In the genomic region with DNA sequence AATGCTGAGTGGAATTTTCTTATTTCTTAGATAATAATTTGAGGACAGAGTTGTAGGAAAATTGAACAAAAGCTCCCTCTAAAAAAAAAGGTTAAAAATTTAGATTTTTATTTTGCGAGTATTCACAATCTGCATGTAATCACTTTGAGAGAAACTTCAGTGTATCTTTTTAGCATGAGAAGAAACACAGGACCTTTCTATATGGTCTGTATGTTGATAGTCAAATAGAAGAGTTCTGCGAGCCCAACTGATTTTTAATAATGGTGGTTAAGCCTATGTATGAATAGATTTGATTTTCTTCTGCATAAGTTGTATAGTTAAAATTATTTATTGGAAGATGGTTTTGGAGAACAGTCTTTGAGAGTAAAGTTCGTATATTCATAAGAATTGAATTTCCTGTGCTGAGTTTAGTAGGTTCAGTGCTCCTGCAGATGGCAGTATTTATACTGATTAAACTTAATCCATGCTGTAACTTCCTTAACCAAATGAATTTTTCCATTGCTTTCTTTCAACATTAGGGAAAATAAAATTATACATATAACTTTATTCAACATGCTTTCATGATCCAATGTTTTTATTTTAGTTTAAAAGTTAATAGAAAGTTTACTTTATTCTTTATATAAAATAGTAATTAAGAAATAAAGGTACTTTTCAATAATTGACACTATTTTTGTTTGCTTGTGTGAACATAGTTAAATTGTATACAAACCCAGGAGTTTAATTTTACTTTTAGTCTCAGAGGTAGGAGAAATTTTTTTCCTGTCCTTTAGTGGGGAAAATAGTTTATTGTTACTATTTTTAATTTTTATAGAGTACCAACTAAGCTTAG, we compare ENCODE assay signal across 11 cellular contexts. TPM values are rescaled to one million over a fixed set of nuclear protein-coding genes. Genes with fewer than 3 reads are reported as not detected.
DNase-seq lines count a peak whose midpoint lies in the region; ATAC-seq, FAIRE-seq and TF ChIP-seq lines count a peak whose summit lies in the region.
"Had no signal": no experiment of that assay in that cellular context is flagged by ENCODE, and none has a peak within 500 bp of the region (broad histone marks: within the 10 kb centered on the region; RNA-seq: fewer than 3 reads in every experiment).

No MANE protein-coding gene starts in this region.

- H3K27ac Mint-ChIP-seq in activated CD4-positive, alpha-beta T cell treated with anti-CD3 and anti-CD28 coated beads, Interleukin-2, amount 10 ng/mL, durations not matched to agents 24 days and 14 days, result no peak overlapping the region

- no peaks in the 10 kb centered on the region for H4K20me1 ChIP-seq in GM12878 (ENCODE audit: control insufficient read depth, insufficient read depth)

- peak; percentile 17 to 31 for DNase-seq in AML-193 (lab: John Stamatoyannopoulos, UW)
- DNase-seq in HPDE6-E6E7 (ENCODE audit: extremely low spot score), result peak; percentile 15
- no peak for DNase-seq in GM12878 (ENCODE audit: low read depth, low spot score)
- DNase-seq in right lobe of liver, result no peak
- no peak for DNase-seq in activated CD4-positive, alpha-beta T cell treated with anti-CD3 and anti-CD28 coated beads, Interleukin-2, amount 10 ng/mL, durations not matched to agents 24 days and 14 days
- DNase-seq in islet precursor cell, result no peak
- DNase-seq: natural killer cell, RPMI8226 had no signal

- H2AFZ ChIP-seq in GM12878 (ENCODE audit: control insufficient read depth, low read depth, low read length), result no peak overlapping the region

- H3K4me1 ChIP-seq in GM12878 (ENCODE audit: control insufficient read depth, insufficient read depth, low read length) (no peaks in the 10 kb centered on the region), right lobe of liver (no peaks in the 10 kb centered on the region)

- no peak overlapping the region for H3K4me2 ChIP-seq in GM12878 (ENCODE audit: control insufficient read depth, insufficient read depth)

- no peaks in the 10 kb centered on the region for H3K27me3 Mint-ChIP-seq in activated CD4-positive, alpha-beta T cell treated with anti-CD3 and anti-CD28 coated beads, Interleukin-2, amount 10 ng/mL, durations not matched to agents 24 days and 14 days

- peaks cover 18% of the 10 kb centered on the region for H3K4me1 Mint-ChIP-seq in activated CD4-positive, alpha-beta T cell treated with anti-CD3 and anti-CD28 coated beads, Interleukin-2, amount 10 ng/mL, durations not matched to agents 24 days and 14 days

- no peaks in the 10 kb centered on the region for H3K9me3 Mint-ChIP-seq in activated CD4-positive, alpha-beta T cell treated with anti-CD3 and anti-CD28 coated beads, Interleukin-2, amount 10 ng/mL, durations not matched to agents 24 days and 14 days
- H3K9me3 Mint-ChIP-seq: natural killer cell had no signal

- POLR2A ChIA-PET in GM12878 (lab: Charles Lee), result no interaction called here

- FAIRE-seq in GM12878 (lab: Jason Lieb, UNC), result no peak

- WGBS in GM12878 (ENCODE audit: insufficient coverage, insufficient replicate concordance, low lambda C conversion rate, missing lambda C conversion rate), result 69% methylated on average over 3 of the region's 3 CpGs
- 60% methylated on average over 3 of the region's 3 CpGs for WGBS in right lobe of liver (ENCODE audit: insufficient coverage, low coverage, low lambda C conversion rate, missing lambda C conversion rate)

- H3K9me3 ChIP-seq in GM12878 (replicated peaks; ENCODE audit: control insufficient read depth, insufficient read depth, low read length) (no peaks in the 10 kb centered on the region), right lobe of liver (no peaks in the 10 kb centered on the region)

- no peak for TF ChIP-seq EP300 in GM12878 (IDR thresholded peaks at IDR 0.05; ENCODE audit: borderline replicate concordance in 1 of 2, control insufficient read depth in 1 of 2, low read depth in 2 of 2, low read length in 2 of 2)

- SMC1A ChIA-PET in GM12878 (lab: Charles Lee; ENCODE audit: uncharacterized antibody, unreplicated experiment), result interaction anchor here (0.6 to 1.5 kb wide), 3 partner anchors 10 to 481 kb away, joined by 3 to 6 read pairs (median 5); no protein-coding TSS in a partner anchor

- H3K9ac ChIP-seq in GM12878 (ENCODE audit: control insufficient read depth, insufficient read depth, low read length), result no peak overlapping the region

- in situ Hi-C loops in GM12878 (cut with MboI), result loop anchor here (25.0 kb wide), 1 partner anchor 1946 kb away; no protein-coding TSS in a partner anchor

- intact Hi-C loops in GM12878 (cut with micrococcal nuclease; ENCODE audit: unreplicated experiment) (no loop called here), right lobe of liver (cut with DNase I) (no loop called here)
- intact Hi-C loops in activated CD4-positive, alpha-beta T cell treated with anti-CD3 and anti-CD28 coated beads, Interleukin-2, amount 10 ng/mL, durations not matched to agents 24 days and 14 days (cut with micrococcal nuclease), result loop anchor here (2.0 to 10.0 kb wide), 2 partner anchors 18 to 312 kb away; no protein-coding TSS in a partner anchor

- CTCF ChIA-PET in GM12878 (lab: Yijun Ruan, JAX), result interaction anchor here (0.6 to 2.1 kb wide), 7 partner anchors 9 to 748 kb away, joined by 3 to 8 read pairs (median 3); no protein-coding TSS in a partner anchor

- H3K27me3 ChIP-seq in GM12878 (replicated peaks in 1 of 2; ENCODE audit: control insufficient read depth in 2 of 2, insufficient read depth in 2 of 2, low read length in 1 of 2) (no peaks in the 10 kb centered on the region), right lobe of liver (no peaks in the 10 kb centered on the region)

- no TSS peak for BruUV-seq in GM12878 (replicated peaks; lab: Mats Ljungman, UMichigan)

- no peak overlapping the region for H3K4me3 ChIP-seq in GM12878
- no peak overlapping the region for H3K4me3 ChIP-seq in right lobe of liver

- RAD21 ChIA-PET in GM12878 (lab: Charles Lee; ENCODE audit: unreplicated experiment), result no interaction called here

- no peak for TF ChIP-seq POLR2A in GM12878 (IDR thresholded peaks at IDR 0.05; ENCODE audit: low read depth, low read length)
- TF ChIP-seq POLR2A in right lobe of liver (IDR thresholded peaks at IDR 0.05), result no peak

- H3K36me3 ChIP-seq in GM12878 (ENCODE audit: control insufficient read depth in 2 of 2, insufficient read depth in 2 of 2, low read length in 1 of 2) (peaks cover 8 to 48% of the 10 kb centered on the region in 2 experiments), right lobe of liver (peaks cover 6 to 44% (median 19%) of the 10 kb centered on the region in 4 donors)

- no peak for TF ChIP-seq RAD21 in GM12878 (IDR thresholded peaks at IDR 0.05; ENCODE audit: insufficient read depth, low read depth, low read length)

- peaks cover 56% of the 10 kb centered on the region for H3K36me3 Mint-ChIP-seq in activated CD4-positive, alpha-beta T cell treated with anti-CD3 and anti-CD28 coated beads, Interleukin-2, amount 10 ng/mL, durations not matched to agents 24 days and 14 days (ENCODE audit: low read depth)

- peak; percentile 10 to 34 (median 12); a peak in 1 of 6 replicates for TF ChIP-seq CTCF in GM12878 (IDR thresholded peaks at IDR 0.05 in 2 of 3, conservative IDR thresholded peaks at IDR 0.05 in 1 of 3; ENCODE audit: control insufficient read depth in 2 of 3, extremely low read depth in 1 of 3, insufficient read depth in 1 of 3, low read depth in 3 of 3, low read length in 3 of 3)
- TF ChIP-seq CTCF in right lobe of liver (IDR thresholded peaks at IDR 0.05), result peak in 3 of 4 donors; percentile 47 to 54 (median 54)

- ATAC-seq in GM12878, result peak; percentile 63
- peak in 3 of 4 donors; percentile 41 to 58 (median 48) for ATAC-seq in right lobe of liver
- ATAC-seq in HG03045 (IDR thresholded peaks at IDR 0.05; ENCODE audit: unreplicated experiment), result no peak
- ATAC-seq in GM19035 (IDR thresholded peaks at IDR 0.05; ENCODE audit: unreplicated experiment), result no peak
- ATAC-seq: natural killer cell had no signal

- no peak overlapping the region for H3K27ac ChIP-seq in GM12878 (ENCODE audit: control insufficient read depth, insufficient read depth)
- no peak overlapping the region for H3K27ac ChIP-seq in right lobe of liver

- H3K79me2 ChIP-seq in GM12878 (ENCODE audit: control insufficient read depth, insufficient read depth, low read length), result peaks cover 12% of the 10 kb centered on the region

- H3K4me3 Mint-ChIP-seq in activated CD4-positive, alpha-beta T cell treated with anti-CD3 and anti-CD28 coated beads, Interleukin-2, amount 10 ng/mL, durations not matched to agents 24 days and 14 days, result no peak overlapping the region
- H3K4me3 Mint-ChIP-seq: natural killer cell had no signal

RNA-seq across cellular contexts. Expression of gene TCERG1, which starts 19.6 kb away (rescaled TPM):
- 678 and 683 TPM in 2 replicates for total RNA-seq in GM12878 (2013; cell fraction: nucleolus; rRNA removed)
- total RNA-seq in GM12878 (2014; rRNA removed) (63.8 and 83.8 TPM in 2 replicates), GM12878 (2014; rRNA removed; fragmentation: Illumina TruSeq; extraction: Trizol) (95.0 and 98.0 TPM in 2 replicates), GM12878 (2021) (81.7 and 91.5 TPM in 2 replicates), right lobe of liver (10 to 100 TPM in 5 of 6 experiments, 1 to 10 TPM in 1; 9.7 to 27.4 (median 18.4) TPM)
- 35.2 TPM for polyA plus RNA-seq in GM12878 (2011; ENCODE audit: low read depth)
- polyA plus RNA-seq in GM12878 (2011; rRNA removed) (117 and 131 TPM in 2 replicates), GM12878 (2014; fragmentation: Illumina TruSeq; extraction: Trizol) (114 and 154 TPM in 2 replicates), GM12878 (2014; fragmentation: Nextera tagmentation; extraction: Ambion mirVana) (10 to 100 TPM; 51.5 to 65.8 TPM), GM12878 (2014; rRNA removed) (69.1 and 76.4 TPM in 2 replicates), GM12878 (2016; fragmentation: Nextera tagmentation; extraction: Ambion mirVana) (10 to 100 TPM; 91.7 to 99.9 TPM)
- 66.4 and 95.2 TPM in 2 replicates for polyA plus RNA-seq in GM12878 (2011; cell fraction: cytosol; rRNA removed)
- polyA plus RNA-seq in GM12878 (2011; cell fraction: nucleus; rRNA removed), result 225 and 246 TPM in 2 replicates
- polyA plus RNA-seq in GM12878 (2012), result 48.7 and 61.6 TPM in 2 replicates
- polyA minus RNA-seq in GM12878 (2011; rRNA and poly(A)+ RNA removed), result 198 and 245 TPM in 2 replicates
- polyA minus RNA-seq in GM12878 (2011; cell fraction: cytosol; rRNA and poly(A)+ RNA removed), result 23.3 and 39.9 TPM in 2 replicates
- polyA minus RNA-seq in GM12878 (2011; cell fraction: nucleus; rRNA and poly(A)+ RNA removed), result 251 and 372 TPM in 2 replicates
- total RNA-seq in activated CD4-positive, alpha-beta T cell treated with anti-CD3 and anti-CD28 coated beads, Interleukin-2, amount 10 ng/mL, durations not matched to agents 24 days and 14 days, result 146 and 155 TPM in 2 replicates

RNA-seq across cellular contexts. Expression of gene GPR151, which starts 49.3 kb away (rescaled TPM):
- not detected in 2 replicates for total RNA-seq in GM12878 (2013; cell fraction: nucleolus; rRNA removed)
- total RNA-seq in GM12878 (2014; rRNA removed) (not detected in 2 replicates), GM12878 (2014; rRNA removed; fragmentation: Illumina TruSeq; extraction: Trizol) (not detected in 2 replicates), GM12878 (2021) (not detected in 2 replicates), right lobe of liver (not detected)
- polyA plus RNA-seq in GM12878 (2011; ENCODE audit: low read depth), result not detected
- polyA plus RNA-seq in GM12878 (2011; rRNA removed) (not detected in 2 replicates), GM12878 (2014; fragmentation: Illumina TruSeq; extraction: Trizol) (not detected in 2 replicates), GM12878 (2014; fragmentation: Nextera tagmentation; extraction: Ambion mirVana) (not detected), GM12878 (2014; rRNA removed) (not detected in 2 replicates), GM12878 (2016; fragmentation: Nextera tagmentation; extraction: Ambion mirVana) (under 1 TPM in 1 of 2 experiments, not detected in 1; 0.11 TPM)
- 0.01 TPM in 1 of 2 replicates, not detected in the other for polyA plus RNA-seq in GM12878 (2011; cell fraction: cytosol; rRNA removed)
- polyA plus RNA-seq in GM12878 (2011; cell fraction: nucleus; rRNA removed), result 0.03 TPM in 1 of 2 replicates, not detected in the other
- not detected in 2 replicates for polyA plus RNA-seq in GM12878 (2012)
- polyA minus RNA-seq in GM12878 (2011; rRNA and poly(A)+ RNA removed), result not detected in 2 replicates
- polyA minus RNA-seq in GM12878 (2011; cell fraction: cytosol; rRNA and poly(A)+ RNA removed), result not detected in 2 replicates
- polyA minus RNA-seq in GM12878 (2011; cell fraction: nucleus; rRNA and poly(A)+ RNA removed), result not detected in 2 replicates
- not detected in 2 replicates for total RNA-seq in activated CD4-positive, alpha-beta T cell treated with anti-CD3 and anti-CD28 coated beads, Interleukin-2, amount 10 ng/mL, durations not matched to agents 24 days and 14 days
- total RNA-seq: natural killer cell, subcutaneous adipose tissue had no signal

Comparison
In these comparisons a context has a peak if more than half of its experiments do, and no peak if none do; other contexts are left out.
1. DNase-seq: peak in AML-193 (2 of 2) and HPDE6-E6E7 (single experiment); none in GM12878 (single experiment), right lobe of liver (0 of 3), activated CD4-positive, alpha-beta T cell treated with anti-CD3 and anti-CD28 coated beads, Interleukin-2, amount 10 ng/mL, durations not matched to agents 24 days and 14 days (single experiment) and islet precursor cell (single experiment).
2. ATAC-seq: peak in GM12878 (single experiment) and right lobe of liver (3 of 4); none in HG03045 (single experiment) and GM19035 (single experiment).